Comparison of ENCODE assay signal across 8 cellular contexts in genomic region chr7:90402785-90403173, GRCh38. TPM values are rescaled to one million over a fixed set of nuclear protein-coding genes. Genes with fewer than 3 reads are reported as not detected.
A peak's percentile ranks its signal among the peaks of the same experiment; 100 is the strongest.
DNase-seq lines count a peak whose midpoint lies in the region; ATAC-seq and TF ChIP-seq lines count a peak whose summit lies in the region.

No MANE protein-coding gene starts in this region.

- H3K27me3 ChIP-seq in right lobe of liver (no peaks in the 10 kb centered on the region), transverse colon (no peaks in the 10 kb centered on the region)

- in situ Hi-C loops in transverse colon (cut with MboI; ENCODE audit: low pct_ligation_motif_present in 1 of 4, low pct_unique_long_range_greater_than_20kb in 1 of 4, low sequenced_read_pairs in 3 of 4): loop anchor here in 2 of 4 donors (25.0 kb wide), 1 partner anchor 240 kb away; the partner anchor contains the start of gene STEAP1 (in 2 of the 2)

- ATAC-seq in activated T-cell treated with anti-CD3 and anti-CD28 coated beads, Interleukin-2, amount 50 U/mL, for 4 hours: no peak
- ATAC-seq in right lobe of liver: no peak
- no peak for ATAC-seq in HG02970 (IDR thresholded peaks at IDR 0.05; ENCODE audit: low FRiP score, unreplicated experiment)

- H3K9me3 ChIP-seq in right lobe of liver (no peaks in the 10 kb centered on the region), transverse colon (no peaks in the 10 kb centered on the region)

- TF ChIP-seq CTCF in right lobe of liver (IDR thresholded peaks at IDR 0.05) (no peak), transverse colon (IDR thresholded peaks at IDR 0.05) (no peak)

- no peak for DNase-seq in activated T-cell treated with anti-CD3 and anti-CD28 coated beads, Interleukin-2, amount 50 U/mL, for 4 hours
- no peak for DNase-seq in activated T-cell treated with anti-CD3 and anti-CD28 coated beads, Interleukin-2, amount 50 U/mL, for 48 hours
- DNase-seq in right lobe of liver (no peak), transverse colon (no peak), NCI-H1105 treated with DMSO at 0.1 percent for 48 hours (lab: John Stamatoyannopoulos, UW) (no peak), DMS79 (lab: John Stamatoyannopoulos, UW) (no peak)

- peaks cover 3% of the 10 kb centered on the region for H3K36me3 Mint-ChIP-seq in activated T-cell treated with anti-CD3 and anti-CD28 coated beads, Interleukin-2, amount 50 U/mL, for 4 hours (ENCODE audit: insufficient read depth)

- H3K27ac ChIP-seq in angular gyrus (ENCODE audit: low read depth, low read length) (peak overlapping the region; percentile 22), right lobe of liver (peak overlapping the region; percentile 93 to 99 (median 94)), transverse colon (peak overlapping the region; percentile 86 to 95 (median 90))

- no peak for TF ChIP-seq EP300 in transverse colon (IDR thresholded peaks at IDR 0.05; ENCODE audit: low read depth)

- no peak for TF ChIP-seq POLR2A in right lobe of liver (IDR thresholded peaks at IDR 0.05)
- no peak for TF ChIP-seq POLR2A in transverse colon (IDR thresholded peaks at IDR 0.05)

- H3K4me1 Mint-ChIP-seq in activated T-cell treated with anti-CD3 and anti-CD28 coated beads, Interleukin-2, amount 50 U/mL, for 4 hours (ENCODE audit: low read depth): peaks cover 21% of the 10 kb centered on the region

- H3K36me3 ChIP-seq in right lobe of liver: peaks cover 0 to 12% (median 0%) of the 10 kb centered on the region in 4 donors
- H3K36me3 ChIP-seq in transverse colon: no peaks in the 10 kb centered on the region

- H3K4me3 ChIP-seq in right lobe of liver (peak overlapping the region; percentile 58 to 82 (median 75)), transverse colon (peak overlapping the region; percentile 19 to 67 (median 56))

- intact Hi-C loops in right lobe of liver (cut with DNase I) (no loop called here), transverse colon (cut with DNase I; ENCODE audit: low total_unique reads) (no loop called here)

- H3K27me3 Mint-ChIP-seq in activated T-cell treated with anti-CD3 and anti-CD28 coated beads, Interleukin-2, amount 50 U/mL, for 4 hours (ENCODE audit: low read depth): no peaks in the 10 kb centered on the region

- 25% methylated on average over 1 of the region's 1 CpG for WGBS in right lobe of liver (ENCODE audit: insufficient coverage, low coverage, low lambda C conversion rate, missing lambda C conversion rate)
- whole genome bisulfite sequencing in transverse colon (ENCODE audit: low coverage in 1 of 2), 2 donors: 0 to 19% methylated on average over 1 of the region's 1 CpG

- H3K9me3 Mint-ChIP-seq in activated T-cell treated with anti-CD3 and anti-CD28 coated beads, Interleukin-2, amount 50 U/mL, for 4 hours: peaks cover 27% of the 10 kb centered on the region

- H3K4me3 Mint-ChIP-seq in activated T-cell treated with anti-CD3 and anti-CD28 coated beads, Interleukin-2, amount 50 U/mL, for 4 hours: peak overlapping the region; percentile 91

- H3K4me1 ChIP-seq in right lobe of liver (peaks cover 0 to 17% (median 6%) of the 10 kb centered on the region in 4 donors), transverse colon (peaks cover 4 to 27% (median 13%) of the 10 kb centered on the region in 4 donors)

RNA-seq across cellular contexts. Expression of gene CLDN12, which starts 0.5 kb away (rescaled TPM):
- 1 to 10 TPM; 1.1 to 2.3 (median 1.6) TPM for total RNA-seq in activated T-cell treated with anti-CD3 and anti-CD28 coated beads, Interleukin-2, amount 50 U/mL, for 4 hours
- total RNA-seq in right lobe of liver: 10 to 100 TPM; 33.5 to 62.9 (median 45.9) TPM
- total RNA-seq in transverse colon: 10 to 100 TPM in 3 of 4 donors, 1 to 10 TPM in 1; 4.2 to 42.2 (median 33.6) TPM

RNA-seq across cellular contexts. Expression of gene GTPBP10, which starts 56.3 kb away (rescaled TPM):
- 10 to 100 TPM; 39.9 to 43.1 (median 42.4) TPM for total RNA-seq in activated T-cell treated with anti-CD3 and anti-CD28 coated beads, Interleukin-2, amount 50 U/mL, for 4 hours
- total RNA-seq in right lobe of liver (10 to 100 TPM; 16.1 to 21.8 (median 18.7) TPM), transverse colon (10 to 100 TPM in 3 of 4 donors, 1 to 10 TPM in 1; 1.5 to 71.0 (median 19.6) TPM)

Comparison
In these comparisons a context has a peak if more than half of its experiments do, and no peak if none do; other contexts are left out.
1. H3K27ac ChIP-seq: peak in every context shown above with its lines; median percentile 94 in right lobe of liver; 90 in transverse colon; 22 in angular gyrus.